Comparison of ENCODE assay signal across 2 cellular contexts in the genomic region with DNA sequence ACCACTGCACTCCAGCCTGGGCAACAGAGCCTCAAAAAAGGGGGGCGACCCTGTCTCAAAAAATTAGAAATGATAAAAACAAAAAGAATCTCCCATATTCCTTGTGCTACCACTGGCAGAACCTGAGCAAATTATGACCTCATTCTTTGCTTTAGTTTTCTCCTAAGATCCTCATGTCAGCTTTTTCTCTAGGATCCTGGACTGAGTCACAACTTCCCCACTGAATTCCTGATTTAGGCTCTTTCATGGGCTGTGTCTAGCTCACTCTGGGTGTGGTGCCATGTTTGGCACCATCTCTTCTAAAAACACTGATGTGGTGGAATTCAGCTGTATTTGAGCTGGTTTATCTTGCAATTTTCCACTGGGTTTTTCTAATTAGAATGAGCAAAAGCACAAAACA.
TF ChIP-seq lines count a peak whose summit lies in the region.

No MANE protein-coding gene starts in this region.

TF ChIP-seq in A549, 52 proteins besides CTCF, POLR2A, EP300 and RAD21:
- TF ChIP-seq, protein P1, sequence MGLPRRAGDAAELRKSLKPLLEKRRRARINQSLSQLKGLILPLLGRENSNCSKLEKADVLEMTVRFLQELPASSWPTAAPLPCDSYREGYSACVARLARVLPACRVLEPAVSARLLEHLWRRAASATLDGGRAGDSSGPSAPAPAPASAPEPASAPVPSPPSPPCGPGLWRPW (IDR thresholded peaks at IDR 0.05), result no peak
- no peak for TF ChIP-seq NFE2L2 (conservative IDR thresholded peaks at IDR 0.05; ENCODE audit: low read length)
- TF ChIP-seq, protein P2, sequence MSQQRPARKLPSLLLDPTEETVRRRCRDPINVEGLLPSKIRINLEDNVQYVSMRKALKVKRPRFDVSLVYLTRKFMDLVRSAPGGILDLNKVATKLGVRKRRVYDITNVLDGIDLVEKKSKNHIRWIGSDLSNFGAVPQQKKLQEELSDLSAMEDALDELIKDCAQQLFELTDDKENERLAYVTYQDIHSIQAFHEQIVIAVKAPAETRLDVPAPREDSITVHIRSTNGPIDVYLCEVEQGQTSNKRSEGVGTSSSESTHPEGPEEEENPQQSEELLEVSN (IDR thresholded peaks at IDR 0.05; ENCODE audit: borderline replicate concordance, low read depth), result no peak
- TF ChIP-seq ZC3H11A (IDR thresholded peaks at IDR 0.05), result no peak
- TF ChIP-seq MAFK (IDR thresholded peaks at IDR 0.05; ENCODE audit: partially characterized antibody), result peak; percentile 40
- TF ChIP-seq BHLHE40 (IDR thresholded peaks at IDR 0.05; ENCODE audit: low read depth, low read length), result no peak
- no peak for TF ChIP-seq FOSL2 (IDR thresholded peaks at IDR 0.05)
- TF ChIP-seq FOSL2 (CRISPR knock-in tag; IDR thresholded peaks at IDR 0.05), result no peak
- TF ChIP-seq RNF2 (IDR thresholded peaks at IDR 0.05; ENCODE audit: borderline replicate concordance, low read depth), result no peak

TF ChIP-seq in endothelial cell of umbilical vein, 7 proteins besides CTCF, POLR2A, EP300 and RAD21 (continued from another document):
- TF ChIP-seq FOS (IDR thresholded peaks at IDR 0.05; ENCODE audit: borderline replicate concordance, insufficient read depth, low read length), result peak; percentile 76
- no peak for TF ChIP-seq EZH2 (IDR thresholded peaks at IDR 0.05; ENCODE audit: borderline replicate concordance, low read depth, low read length, severe bottlenecking)
- TF ChIP-seq JUN (IDR thresholded peaks at IDR 0.05; ENCODE audit: borderline replicate concordance, insufficient read depth, insufficient read length, low read depth), result peak; percentile 24
- TF ChIP-seq GATA2 (IDR thresholded peaks at IDR 0.05; ENCODE audit: insufficient read depth, insufficient read length, low read depth, low read length), result no peak
- TF ChIP-seq POLR2AphosphoS5 (IDR thresholded peaks at IDR 0.05; ENCODE audit: insufficient read depth, low read depth, low read length), result no peak
- no peak for TF ChIP-seq MYC (IDR thresholded peaks at IDR 0.05; ENCODE audit: low read depth, low read length)
